ENCODE assay signal across 27 cellular contexts in genomic region chr4:60403986-60404385, GRCh38.
"Had no signal": no experiment of that assay in that cellular context is flagged by ENCODE, and none has a peak within 500 bp of the region (broad histone marks: within the 10 kb centered on the region; RNA-seq: fewer than 3 reads in every experiment).

No MANE protein-coding gene starts in this region.

- H3K4me3 ChIP-seq: coronary artery, gastrocnemius medialis, lower lobe of right lung, neural progenitor cell, prostate gland, right atrium auricular region, smooth muscle cell, testis, tibial artery had no signal

- H3K9ac ChIP-seq: neural progenitor cell had no signal

- H3K4me1 Mint-ChIP-seq: naive thymus-derived CD4-positive, alpha-beta T cell; stimulated activated memory B cell treated with anti-CD40 and anti-IgM and Interleukin-4, amounts not matched to agents 10 μg/mL and 1 μg/mL and 100 μg/mL, for 72 hours had no signal

- ATAC-seq: effector memory CD8-positive, alpha-beta T cell; esophagus mucosa; gastrocnemius medialis; left ventricle myocardium superior; lower lobe of right lung; naive thymus-derived CD4-positive, alpha-beta T cell; sciatic nerve; stimulated activated memory B cell treated with anti-CD40 and anti-IgM and Interleukin-4, amounts not matched to agents 10 μg/mL and 1 μg/mL and 100 μg/mL, for 72 hours; stimulated activated naive CD8-positive, alpha-beta T cell treated with anti-CD3 and anti-CD28 coated beads, Interleukin-15, Interleukin-2, amounts not matched to agents 100 U/mL and 50 U/mL, for 24 hours had no signal

- H3K27me3 ChIP-seq: gastrocnemius medialis, neural progenitor cell, right atrium auricular region, testis, tibial artery had no signal

- H3K4me3 Mint-ChIP-seq: effector memory CD8-positive, alpha-beta T cell; naive thymus-derived CD4-positive, alpha-beta T cell; nephron; neural progenitor cell; stimulated activated memory B cell treated with anti-CD40 and anti-IgM and Interleukin-4, amounts not matched to agents 10 μg/mL and 1 μg/mL and 100 μg/mL, for 72 hours; type B pancreatic cell had no signal

- H3K4me1 ChIP-seq: gastrocnemius medialis, lower lobe of right lung, neural progenitor cell, prostate gland, right atrium auricular region, testis, tibial artery had no signal

- H3K9me3 ChIP-seq: gastrocnemius medialis, lower lobe of right lung, prostate gland, right atrium auricular region, testis, tibial artery had no signal

- H2AFZ ChIP-seq: neural progenitor cell had no signal

- DNase-seq: dermis blood vessel endothelial cell; effector memory CD8-positive, alpha-beta T cell; foreskin fibroblast; gastrocnemius medialis; head of caudate nucleus; left ventricle myocardium superior; lower lobe of right lung; mesenchymal stem cell; midbrain; naive thymus-derived CD4-positive, alpha-beta T cell; stimulated activated CD4-positive, alpha-beta T cell treated with anti-CD3 and anti-CD28 coated beads, Interleukin-2, amount 100 ng/mL, for 24 hours; stimulated activated CD4-positive, alpha-beta T cell treated with anti-CD3 and anti-CD28 coated beads, Interleukin-4, amount 100 ng/mL, for 4 hours; stimulated activated naive CD8-positive, alpha-beta T cell treated with anti-CD3 and anti-CD28 coated beads, Interleukin-15, Interleukin-2, amounts not matched to agents 100 U/mL and 50 U/mL, for 24 hours; substantia nigra; testis; tibial artery had no signal

- H3K27ac Mint-ChIP-seq: effector memory CD8-positive, alpha-beta T cell; naive thymus-derived CD4-positive, alpha-beta T cell; nephron; neural progenitor cell; stimulated activated memory B cell treated with anti-CD40 and anti-IgM and Interleukin-4, amounts not matched to agents 10 μg/mL and 1 μg/mL and 100 μg/mL, for 72 hours; type B pancreatic cell had no signal

- FAIRE-seq: keratinocyte had no signal

- H3K36me3 ChIP-seq: gastrocnemius medialis, lower lobe of right lung, neural progenitor cell, prostate gland, right atrium auricular region, tibial artery had no signal

- H3K27ac ChIP-seq: coronary artery, gastrocnemius medialis, lower lobe of right lung, neural progenitor cell, prostate gland, right atrium auricular region, testis, tibial artery had no signal

- H3K36me3 Mint-ChIP-seq: neural progenitor cell; stimulated activated memory B cell treated with anti-CD40 and anti-IgM and Interleukin-4, amounts not matched to agents 10 μg/mL and 1 μg/mL and 100 μg/mL, for 72 hours; type B pancreatic cell had no signal

- H3K4me2 ChIP-seq: neural progenitor cell, smooth muscle cell had no signal

- H3K9me3 Mint-ChIP-seq: nephron, type B pancreatic cell had no signal

- H3K27me3 Mint-ChIP-seq: effector memory CD8-positive, alpha-beta T cell; naive thymus-derived CD4-positive, alpha-beta T cell; stimulated activated memory B cell treated with anti-CD40 and anti-IgM and Interleukin-4, amounts not matched to agents 10 μg/mL and 1 μg/mL and 100 μg/mL, for 72 hours; type B pancreatic cell had no signal
